ENCODE assay signal across 8 cellular contexts in genomic region chr5:59893436-59894227, GRCh38. TPM values are rescaled to one million over a fixed set of nuclear protein-coding genes. Genes with fewer than 3 reads are reported as not detected.
A peak's percentile ranks its signal among the peaks of the same experiment; 100 is the strongest.
DNase-seq lines count a peak whose midpoint lies in the region; ATAC-seq and TF ChIP-seq lines count a peak whose summit lies in the region.

TSS of gene PDE4D (minus strand) at chr5:59893726.

- H3K4me3 ChIP-seq in ascending aorta, result peak within 1 kb of the TSS; percentile 49 to 62

- TF ChIP-seq CTCF in ascending aorta (IDR thresholded peaks at IDR 0.05), result peak in 2 of 3 experiments; percentile 4 to 15

- no peak for ATAC-seq in GM18861 (IDR thresholded peaks at IDR 0.05; ENCODE audit: unreplicated experiment)

- no peaks in the 10 kb centered on the region for H3K36me3 ChIP-seq in ascending aorta

- H3K27me3 ChIP-seq in ascending aorta, result no peaks in the 10 kb centered on the region

- H3K27ac ChIP-seq in ascending aorta, result no peak within 1 kb of the TSS

- H3K9me3 ChIP-seq in ascending aorta, result no peaks in the 10 kb centered on the region

- DNase-seq in NCI-H1417 (lab: John Stamatoyannopoulos, UW), result peak; percentile 7 to 79 (median 67)
- DNase-seq in NCI-H1417 treated with DMSO at 0.1 percent for 48 hours (lab: John Stamatoyannopoulos, UW), result no peak
- DNase-seq in M059J (ENCODE audit: low read depth), result peak; percentile 83
- peak in 1 of 2 donors; percentile 82 for DNase-seq in ascending aorta (ENCODE audit: low spot score in 2 of 2)
- DNase-seq in hepatic stellate cell (ENCODE audit: low spot score), result peak; percentile 29
- DNase-seq in putamen (ENCODE audit: low spot score), result peak; percentile 0
- DNase-seq in NCI-H1048 (lab: John Stamatoyannopoulos, UW), result no peak

- H3K4me1 ChIP-seq in ascending aorta, result peaks cover 0 to 7% of the 10 kb centered on the region in 2 donors

- intact Hi-C loops in ascending aorta (cut with DNase I), result no loop called here

RNA-seq across cellular contexts. Expression of gene PDE4D, which starts in this region (rescaled TPM):
- 9.1 and 14.9 TPM in 2 replicates for total RNA-seq in M059J (2014; rRNA removed; shearing (Covaris generic))
- total RNA-seq in ascending aorta, result 44.8 TPM

Comparison
In these comparisons a context has a peak if more than half of its experiments do, and no peak if none do; other contexts are left out.
1. DNase-seq: peak in NCI-H1417 (3 of 3), M059J (single experiment), hepatic stellate cell (single experiment) and putamen (single experiment); none in NCI-H1417 treated with DMSO at 0.1 percent for 48 hours (single experiment) and NCI-H1048 (single experiment).